ENCODE assay signal across 20 cellular contexts in genomic region chr21:41858466-41859296, GRCh38.
"Had no signal": no experiment of that assay in that cellular context is flagged by ENCODE, and none has a peak within 500 bp of the region (broad histone marks: within the 10 kb centered on the region; RNA-seq: fewer than 3 reads in every experiment).

No MANE protein-coding gene starts in this region.

- H3K27me3 Mint-ChIP-seq: effector memory CD8-positive, alpha-beta T cell; naive thymus-derived CD8-positive, alpha-beta T cell; progenitor cell of endocrine pancreas; stimulated activated naive B cell treated with anti-CD40 and anti-IgM and Interleukin-4, amounts not matched to agents 10 μg/mL and 1 μg/mL and 100 μg/mL, for 72 hours; stimulated activated naive CD8-positive, alpha-beta T cell treated with anti-CD3 and anti-CD28 coated beads, Interleukin-15, Interleukin-2, amounts not matched to agents 100 ng/mL and 50 ng/mL, for 24 hours had no signal

- H3K27ac ChIP-seq: left lung, pancreas, skin epidermis, suprapubic skin, transverse colon had no signal

- DNase-seq: caudate nucleus; cerebellar nuclear complex; cortex of kidney; effector memory CD8-positive, alpha-beta T cell; hypothalamus; mammary epithelial cell; naive thymus-derived CD8-positive, alpha-beta T cell; nephron progenitor cell; occipital lobe; pancreas; right cardiac atrium; stimulated activated CD4-positive, alpha-beta T cell treated with anti-CD3 and anti-CD28 coated beads, Interleukin-15, amount 100 ng/mL, for 24 hours; stimulated activated CD4-positive, alpha-beta T cell treated with anti-CD3 and anti-CD28 coated beads, Interleukin-2, amount 100 ng/mL, for 48 hours; stimulated activated naive B cell treated with anti-CD40 and anti-IgM and Interleukin-4, amounts not matched to agents 10 μg/mL and 1 μg/mL and 100 μg/mL, for 72 hours; transverse colon had no signal

- ATAC-seq: effector memory CD8-positive, alpha-beta T cell; left lung; naive thymus-derived CD8-positive, alpha-beta T cell; pancreas; right cardiac atrium; stimulated activated naive B cell treated with anti-CD40 and anti-IgM and Interleukin-4, amounts not matched to agents 10 μg/mL and 1 μg/mL and 100 μg/mL, for 72 hours had no signal

- H3K4me3 Mint-ChIP-seq: effector memory CD8-positive, alpha-beta T cell; naive thymus-derived CD8-positive, alpha-beta T cell; nephron progenitor cell; stimulated activated naive B cell treated with anti-CD40 and anti-IgM and Interleukin-4, amounts not matched to agents 10 μg/mL and 1 μg/mL and 100 μg/mL, for 72 hours; stimulated activated naive CD8-positive, alpha-beta T cell treated with anti-CD3 and anti-CD28 coated beads, Interleukin-15, Interleukin-2, amounts not matched to agents 100 ng/mL and 50 ng/mL, for 24 hours had no signal

- H3K9me3 Mint-ChIP-seq: effector memory CD8-positive, alpha-beta T cell; naive thymus-derived CD8-positive, alpha-beta T cell; nephron progenitor cell; stimulated activated naive B cell treated with anti-CD40 and anti-IgM and Interleukin-4, amounts not matched to agents 10 μg/mL and 1 μg/mL and 100 μg/mL, for 72 hours; stimulated activated naive CD8-positive, alpha-beta T cell treated with anti-CD3 and anti-CD28 coated beads, Interleukin-15, Interleukin-2, amounts not matched to agents 100 ng/mL and 50 ng/mL, for 24 hours had no signal

- H3K27ac Mint-ChIP-seq: progenitor cell of endocrine pancreas; stimulated activated naive CD8-positive, alpha-beta T cell treated with anti-CD3 and anti-CD28 coated beads, Interleukin-15, Interleukin-2, amounts not matched to agents 100 ng/mL and 50 ng/mL, for 24 hours had no signal

- H3K4me1 ChIP-seq: suprapubic skin had no signal

- H3K27me3 ChIP-seq: left lung, pancreas, suprapubic skin, transverse colon had no signal

- H3K9me3 ChIP-seq: left lung, pancreas, suprapubic skin, transverse colon had no signal

- H3K4me3 ChIP-seq: left lung, pancreas, skin epidermis, suprapubic skin, transverse colon had no signal
